8 cellular contexts compared by ENCODE assay signal in genomic region chr4:98260047-98260578, GRCh38. TPM values are rescaled to one million over a fixed set of nuclear protein-coding genes. Genes with fewer than 3 reads are reported as not detected.
DNase-seq lines count a peak whose midpoint lies in the region; ATAC-seq and TF ChIP-seq lines count a peak whose summit lies in the region.

No MANE protein-coding gene starts in this region.

- ATAC-seq in HG02852 (IDR thresholded peaks at IDR 0.05; ENCODE audit: unreplicated experiment) (peak; percentile 24), gastroesophageal sphincter (peak; percentile 6)

- H3K36me3 Mint-ChIP-seq in activated T-helper 2 cell treated with anti-CD3 and anti-CD28 coated beads, Interferon-gamma antibody, Interleukin-2, Interleukin-4, amounts not matched to agents 10 μg/mL and 5 μg/mL and 100 μg/mL, durations not matched to agents 14 hours and 24 hours and 36 hours (ENCODE audit: low read depth): peaks cover 22% of the 10 kb centered on the region

- H3K4me1 ChIP-seq in gastroesophageal sphincter: peaks cover 3 to 36% (median 12%) of the 10 kb centered on the region in 3 donors

- TF ChIP-seq POLR2A in gastroesophageal sphincter (IDR thresholded peaks at IDR 0.05): no peak

- peak overlapping the region; percentile 98 for H3K27ac Mint-ChIP-seq in activated T-helper 2 cell treated with anti-CD3 and anti-CD28 coated beads, Interferon-gamma antibody, Interleukin-2, Interleukin-4, amounts not matched to agents 10 μg/mL and 5 μg/mL and 100 μg/mL, durations not matched to agents 14 hours and 24 hours and 36 hours

- no peak for TF ChIP-seq EP300 in gastroesophageal sphincter (IDR thresholded peaks at IDR 0.05)

- DNase-seq in activated T-cell treated with anti-CD3 and anti-CD28 coated beads for 1 hour (ENCODE audit: low read depth): peak; percentile 12
- DNase-seq in activated T-cell treated with anti-CD3 and anti-CD28 coated beads, Interleukin-2, amount 50 U/mL, for 1 hour: no peak
- peak; percentile 38 for DNase-seq in NCI-H2029 (lab: John Stamatoyannopoulos, UW)
- DNase-seq in activated T-helper 2 cell treated with anti-CD3 and anti-CD28 coated beads, Interferon-gamma antibody, Interleukin-2, Interleukin-4, amounts not matched to agents 10 μg/mL and 5 μg/mL and 100 μg/mL, durations not matched to agents 14 hours and 24 hours and 36 hours (ENCODE audit: low spot score): no peak
- DNase-seq in occipital lobe (lab: John Stamatoyannopoulos, UW): peak; percentile 70
- DNase-seq in COR-L47 (lab: John Stamatoyannopoulos, UW): no peak

- H3K27ac ChIP-seq in gastroesophageal sphincter: peak overlapping the region; percentile 62 to 98 (median 94)

- H3K4me1 Mint-ChIP-seq in activated T-helper 2 cell treated with anti-CD3 and anti-CD28 coated beads, Interferon-gamma antibody, Interleukin-2, Interleukin-4, amounts not matched to agents 10 μg/mL and 5 μg/mL and 100 μg/mL, durations not matched to agents 14 hours and 24 hours and 36 hours (ENCODE audit: low read depth): peaks cover 38% of the 10 kb centered on the region

- H3K27me3 Mint-ChIP-seq in activated T-helper 2 cell treated with anti-CD3 and anti-CD28 coated beads, Interferon-gamma antibody, Interleukin-2, Interleukin-4, amounts not matched to agents 10 μg/mL and 5 μg/mL and 100 μg/mL, durations not matched to agents 14 hours and 24 hours and 36 hours (ENCODE audit: low read depth): peaks cover 2% of the 10 kb centered on the region

- no peaks in the 10 kb centered on the region for H3K36me3 ChIP-seq in gastroesophageal sphincter

- H3K4me3 Mint-ChIP-seq in activated T-helper 2 cell treated with anti-CD3 and anti-CD28 coated beads, Interferon-gamma antibody, Interleukin-2, Interleukin-4, amounts not matched to agents 10 μg/mL and 5 μg/mL and 100 μg/mL, durations not matched to agents 14 hours and 24 hours and 36 hours (ENCODE audit: low read depth): peak overlapping the region; percentile 95

- intact Hi-C loops in activated T-helper 2 cell treated with anti-CD3 and anti-CD28 coated beads, Interferon-gamma antibody, Interleukin-2, Interleukin-4, amounts not matched to agents 10 μg/mL and 5 μg/mL and 100 μg/mL, durations not matched to agents 14 hours and 24 hours and 36 hours (cut with micrococcal nuclease): loop anchor here (1.0 to 10.0 kb wide), 10 partner anchors 15 to 1302 kb away; partner anchors contain the start of genes METAP1 and TRMT10A

- TF ChIP-seq CTCF in gastroesophageal sphincter (IDR thresholded peaks at IDR 0.05): no peak

- WGBS in gastroesophageal sphincter (ENCODE audit: low coverage in 1 of 2), 2 donors: 0 to 2% methylated on average over 9 to 10 of the region's 24 CpGs

- H3K4me3 ChIP-seq in gastroesophageal sphincter: peak overlapping the region; percentile 73 to 84

- H3K27me3 ChIP-seq in gastroesophageal sphincter: no peaks in the 10 kb centered on the region

- no peaks in the 10 kb centered on the region for H3K9me3 ChIP-seq in gastroesophageal sphincter

- H3K9me3 Mint-ChIP-seq in activated T-helper 2 cell treated with anti-CD3 and anti-CD28 coated beads, Interferon-gamma antibody, Interleukin-2, Interleukin-4, amounts not matched to agents 10 μg/mL and 5 μg/mL and 100 μg/mL, durations not matched to agents 14 hours and 24 hours and 36 hours: peaks cover 4% of the 10 kb centered on the region

RNA-seq across cellular contexts. Expression of gene RAP1GDS1, which starts 1.1 kb away (rescaled TPM):
- total RNA-seq in activated T-helper 2 cell treated with anti-CD3 and anti-CD28 coated beads, Interferon-gamma antibody, Interleukin-2, Interleukin-4, amounts not matched to agents 10 μg/mL and 5 μg/mL and 100 μg/mL, durations not matched to agents 14 hours and 24 hours and 36 hours: 64.2 and 64.3 TPM in 2 replicates
- total RNA-seq in gastroesophageal sphincter: 10 to 100 TPM; 30.9 to 46.1 (median 40.5) TPM
- total RNA-seq in occipital lobe: 245 TPM

Comparison
In these comparisons a context has a peak if more than half of its experiments do, and no peak if none do; other contexts are left out.
1. DNase-seq: peak in activated T-cell treated with anti-CD3 and anti-CD28 coated beads for 1 hour (single experiment), NCI-H2029 (single experiment) and occipital lobe (single experiment); none in activated T-cell treated with anti-CD3 and anti-CD28 coated beads, Interleukin-2, amount 50 U/mL, for 1 hour (single experiment), activated T-helper 2 cell treated with anti-CD3 and anti-CD28 coated beads, Interferon-gamma antibody, Interleukin-2, Interleukin-4, amounts not matched to agents 10 μg/mL and 5 μg/mL and 100 μg/mL, durations not matched to agents 14 hours and 24 hours and 36 hours (single experiment) and COR-L47 (single experiment).